8 cellular contexts compared by ENCODE assay signal in the genomic region with DNA sequence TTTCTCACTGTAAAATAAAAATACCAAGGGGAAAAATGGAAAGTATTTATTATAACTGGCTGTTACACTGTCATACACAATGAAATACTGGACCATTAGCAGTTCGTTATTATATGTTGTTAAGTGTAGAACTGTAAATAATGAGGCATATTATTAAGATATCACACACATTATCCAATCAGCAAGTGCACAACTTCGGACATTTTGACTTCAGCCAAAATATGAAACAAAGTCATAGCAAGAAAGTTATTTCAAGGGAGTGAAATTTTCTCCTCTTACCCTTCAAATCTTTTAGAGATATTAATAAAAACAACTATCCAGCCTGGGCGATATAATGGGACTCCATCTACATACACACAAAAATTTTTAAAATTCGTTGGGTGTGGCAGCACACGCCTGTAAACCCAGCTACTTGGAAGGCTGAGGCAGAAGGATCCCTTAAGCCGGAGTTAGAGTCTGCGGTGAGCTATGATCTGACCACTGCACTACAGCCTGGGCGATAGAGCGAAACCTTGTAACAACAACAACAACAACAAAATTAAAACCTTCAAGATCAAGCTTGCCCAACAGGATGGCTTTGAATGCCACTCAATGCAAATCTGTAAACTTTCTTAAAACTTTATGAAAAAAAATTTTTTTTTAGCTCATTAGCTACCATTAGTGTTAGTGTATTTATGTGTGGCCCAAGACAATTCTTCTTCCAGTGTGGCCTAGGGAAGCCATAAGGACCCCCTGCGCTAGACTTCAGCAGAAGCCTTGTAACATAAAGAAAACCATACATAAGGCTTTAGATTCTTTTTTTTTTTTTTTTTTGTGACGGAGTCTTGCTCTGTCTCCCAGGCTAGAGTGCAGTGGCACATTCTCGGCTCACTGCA. TPM values are rescaled to one million over a fixed set of nuclear protein-coding genes. Genes with fewer than 3 reads are reported as not detected.
DNase-seq lines count a peak whose midpoint lies in the region; ATAC-seq and TF ChIP-seq lines count a peak whose summit lies in the region.

No MANE protein-coding gene starts in this region.

- H3K36me3 Mint-ChIP-seq in CD8-positive, alpha-beta T cell, result peaks cover 12% of the 10 kb centered on the region
- peaks cover 12 to 58% of the 10 kb centered on the region in 2 donors for H3K36me3 Mint-ChIP-seq in activated naive CD4-positive, alpha-beta T cell treated with anti-CD3 and anti-CD28 coated beads, Interleukin-2, amount 50 U/mL, for 72 hours

- TF ChIP-seq CTCF in CD8-positive, alpha-beta T cell (IDR thresholded peaks at IDR 0.05), result no peak
- TF ChIP-seq CTCF in HL-60 (IDR thresholded peaks at IDR 0.05; ENCODE audit: insufficient read depth, low read length), result no peak
- TF ChIP-seq CTCF in lower lobe of right lung (IDR thresholded peaks at IDR 0.05), result no peak

- H3K4me1 Mint-ChIP-seq in CD8-positive, alpha-beta T cell (ENCODE audit: low read depth), result peaks cover 61% of the 10 kb centered on the region

- DNase-seq in CD8-positive, alpha-beta T cell, result no peak
- DNase-seq in HL-60 (ENCODE audit: low read depth in 1 of 2, low spot score in 1 of 2) (peak; percentile 36 to 55), lower lobe of right lung (no peak), occipital lobe (lab: John Stamatoyannopoulos, UW) (no peak)
- no peak for DNase-seq in activated naive CD4-positive, alpha-beta T cell treated with anti-CD3 and anti-CD28 coated beads, Interleukin-2, amount 50 U/mL, for 72 hours (ENCODE audit: low spot score in 2 of 2)
- no peak for DNase-seq in activated effector memory CD4-positive, alpha-beta T cell treated with Interleukin-2 at 50 U/mL for 16 hours
- DNase-seq in stimulated activated CD8-positive, alpha-beta memory T cell treated with anti-CD3 and anti-CD28 coated beads, Interleukin-4, amount 100 ng/mL, for 48 hours, result no peak

- ATAC-seq in CD8-positive, alpha-beta T cell, result no peak
- ATAC-seq in activated naive CD4-positive, alpha-beta T cell treated with anti-CD3 and anti-CD28 coated beads, Interleukin-2, amount 50 U/mL, for 72 hours, result no peak
- no peak for ATAC-seq in lower lobe of right lung
- ATAC-seq in HG02852 (IDR thresholded peaks at IDR 0.05; ENCODE audit: unreplicated experiment), result no peak

- peak overlapping the region; percentile 74 for H3K4me3 ChIP-seq in CD8-positive, alpha-beta T cell (ENCODE audit: low read depth, low read length)
- H3K4me3 ChIP-seq in HL-60 (replicated peaks; ENCODE audit: insufficient read depth, low read length), result peak overlapping the region; percentile 63
- H3K4me3 ChIP-seq in lower lobe of right lung, result peak overlapping the region; percentile 78

- peak overlapping the region; percentile 99 for H3K27ac Mint-ChIP-seq in CD8-positive, alpha-beta T cell
- peak overlapping the region; percentile 95 to 99 for H3K27ac Mint-ChIP-seq in activated naive CD4-positive, alpha-beta T cell treated with anti-CD3 and anti-CD28 coated beads, Interleukin-2, amount 50 U/mL, for 72 hours

- no peaks in the 10 kb centered on the region for H3K27me3 Mint-ChIP-seq in CD8-positive, alpha-beta T cell (ENCODE audit: low read depth)

- H3K36me3 ChIP-seq in CD8-positive, alpha-beta T cell (ENCODE audit: insufficient read depth, low read length), result no peaks in the 10 kb centered on the region
- H3K36me3 ChIP-seq in lower lobe of right lung, result no peaks in the 10 kb centered on the region

- peak overlapping the region; percentile 89 for H3K4me3 Mint-ChIP-seq in CD8-positive, alpha-beta T cell

- no peaks in the 10 kb centered on the region for H3K9me3 ChIP-seq in CD8-positive, alpha-beta T cell (ENCODE audit: low read length)
- H3K9me3 ChIP-seq in lower lobe of right lung, result no peaks in the 10 kb centered on the region

- H3K9me3 Mint-ChIP-seq in CD8-positive, alpha-beta T cell, result no peaks in the 10 kb centered on the region
- H3K9me3 Mint-ChIP-seq in activated naive CD4-positive, alpha-beta T cell treated with anti-CD3 and anti-CD28 coated beads, Interleukin-2, amount 50 U/mL, for 72 hours, result peaks cover 0 to 4% of the 10 kb centered on the region in 2 donors

- H3K27me3 ChIP-seq in CD8-positive, alpha-beta T cell (ENCODE audit: insufficient read depth, low read length), result no peaks in the 10 kb centered on the region
- H3K27me3 ChIP-seq in HL-60 (ENCODE audit: insufficient read depth, poor library complexity, severe bottlenecking) (no peaks in the 10 kb centered on the region), lower lobe of right lung (ENCODE audit: low read depth) (no peaks in the 10 kb centered on the region)

- peak overlapping the region; percentile 94 for H3K27ac ChIP-seq in CD8-positive, alpha-beta T cell (ENCODE audit: low read depth, low read length)
- H3K27ac ChIP-seq in HL-60 (replicated peaks), result peak overlapping the region; percentile 93
- H3K27ac ChIP-seq in lower lobe of right lung, result peak overlapping the region; percentile 94

- peaks cover 37% of the 10 kb centered on the region for H3K4me1 ChIP-seq in CD8-positive, alpha-beta T cell (ENCODE audit: insufficient read depth, low read length)
- peaks cover 31% of the 10 kb centered on the region for H3K4me1 ChIP-seq in lower lobe of right lung

- intact Hi-C loops in CD8-positive, alpha-beta T cell (cut with DNase I, micrococcal nuclease), result loop anchor here (1.0 to 5.0 kb wide), 6 partner anchors 107 to 523 kb away; a partner anchor contains a TSS
- intact Hi-C loops in lower lobe of right lung (cut with DNase I), result no loop called here

- CTCF ChIA-PET in CD8-positive, alpha-beta T cell (lab: Charles Lee), result interaction anchor here (0.6 kb wide), 1 partner anchor 106 kb away, joined by 3 read pairs; no protein-coding TSS in a partner anchor

- POLR2A ChIA-PET in CD8-positive, alpha-beta T cell (lab: Charles Lee), result interaction anchor here (1.0 to 5.0 kb wide), 4 partner anchors 15 to 367 kb away, joined by 3 to 160 read pairs (median 8); a partner anchor contains a TSS

RNA-seq across cellular contexts. Expression of a gene that starts 1.3 kb away (rescaled TPM):
- 10 to 100 TPM; 14.3 to 14.4 TPM for total RNA-seq in CD8-positive, alpha-beta T cell
- 10 to 100 TPM; 32.2 to 33.8 TPM for total RNA-seq in activated naive CD4-positive, alpha-beta T cell treated with anti-CD3 and anti-CD28 coated beads, Interleukin-2, amount 50 U/mL, for 72 hours
- 28.5 TPM for total RNA-seq in lower lobe of right lung
- total RNA-seq in occipital lobe, result 54.3 TPM

RNA-seq across cellular contexts. Expression of a gene that starts 40.2 kb away (rescaled TPM):
- 100 to 1,000 TPM; 752 to 758 TPM for total RNA-seq in CD8-positive, alpha-beta T cell
- total RNA-seq in activated naive CD4-positive, alpha-beta T cell treated with anti-CD3 and anti-CD28 coated beads, Interleukin-2, amount 50 U/mL, for 72 hours, result 100 to 1,000 TPM; 413 to 496 TPM
- total RNA-seq in lower lobe of right lung (289 TPM), occipital lobe (288 TPM)

Comparison
In these comparisons a context has a peak if more than half of its experiments do, and no peak if none do; other contexts are left out.
1. DNase-seq: peak in HL-60 (2 of 2); none in CD8-positive, alpha-beta T cell (0 of 7), activated naive CD4-positive, alpha-beta T cell treated with anti-CD3 and anti-CD28 coated beads, Interleukin-2, amount 50 U/mL, for 72 hours (0 of 2), lower lobe of right lung (single experiment), activated effector memory CD4-positive, alpha-beta T cell treated with Interleukin-2 at 50 U/mL for 16 hours (single experiment), occipital lobe (single experiment) and stimulated activated CD8-positive, alpha-beta memory T cell treated with anti-CD3 and anti-CD28 coated beads, Interleukin-4, amount 100 ng/mL, for 48 hours (single experiment).
2. Peak in every context shown above with its lines, with median percentiles within 50 percentile points of each other: H3K27ac ChIP-seq and H3K4me3 ChIP-seq.